Comparison of ENCODE assay signal across 24 cellular contexts in the genomic region with DNA sequence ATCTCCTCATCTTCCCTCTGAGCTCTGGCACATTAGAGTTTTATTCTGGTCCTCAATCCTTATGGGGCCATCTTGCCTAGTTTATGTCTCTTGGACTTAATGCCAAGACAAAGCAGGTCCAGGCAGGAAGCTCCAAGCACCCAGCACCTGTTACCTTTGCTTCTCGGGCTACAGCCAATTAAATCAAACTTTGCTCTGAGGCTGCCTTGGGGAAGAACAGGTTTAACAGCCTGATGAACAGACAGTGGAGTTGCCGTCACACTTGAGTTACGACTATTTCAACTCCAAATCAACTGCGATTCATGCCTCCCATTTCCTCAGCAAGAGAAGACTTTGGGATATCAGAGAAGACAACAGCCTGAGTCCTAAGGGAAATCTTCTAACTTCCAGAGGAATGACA.
DNase-seq lines count a peak whose midpoint lies in the region; ATAC-seq, FAIRE-seq and TF ChIP-seq lines count a peak whose summit lies in the region.
"Had no signal": no experiment of that assay in that cellular context is flagged by ENCODE, and none has a peak within 500 bp of the region (broad histone marks: within the 10 kb centered on the region; RNA-seq: fewer than 3 reads in every experiment).

No MANE protein-coding gene starts in this region.

- ATAC-seq in esophagus mucosa, result peak; percentile 94
- ATAC-seq in HG03175 (IDR thresholded peaks at IDR 0.05; ENCODE audit: unreplicated experiment), result no peak
- ATAC-seq: activated CD4-positive, alpha-beta T cell treated with anti-CD3 and anti-CD28 coated beads for 36 hours; activated T-cell treated with anti-CD3 and anti-CD28 coated beads, Interleukin-2, amount 50 U/mL, for 72 hours; stimulated activated naive B cell treated with anti-CD40 and anti-IgM and Interleukin-4, amounts not matched to agents 10 μg/mL and 1 μg/mL and 100 μg/mL, for 72 hours had no signal

- H2AFZ ChIP-seq in parathyroid adenoma, result no peak overlapping the region
- H2AFZ ChIP-seq: GM23248, PC-9 had no signal

- no peak overlapping the region for H3K4me3 ChIP-seq in parathyroid adenoma (ENCODE audit: low read depth, low read length)
- H3K4me3 ChIP-seq: GM23248, lung, PC-9 had no signal

- peaks cover 2% of the 10 kb centered on the region for H3K4me1 ChIP-seq in parathyroid adenoma

- no peak for TF ChIP-seq CTCF in parathyroid adenoma (IDR thresholded peaks at IDR 0.05)

- H3K79me2 ChIP-seq in parathyroid adenoma, result no peaks in the 10 kb centered on the region

- DNase-seq in ELF-1 (ENCODE audit: low read depth, low spot score) (peak; percentile 28), NCI-H2171 (lab: John Stamatoyannopoulos, UW) (peak; percentile 76), HTR-8/SVneo (ENCODE audit: insufficient read length, low spot score) (no peak), HCEC 1CT (no peak)
- DNase-seq: activated CD4-positive, alpha-beta T cell treated with anti-CD3 and anti-CD28 coated beads for 36 hours; activated naive CD4-positive, alpha-beta T cell treated with anti-CD3 and anti-CD28 coated beads for 36 hours; activated T-cell treated with anti-CD3 and anti-CD28 coated beads, Interleukin-2, amount 50 U/mL, for 72 hours; CD4-positive, alpha-beta memory T cell; erythroblast; foreskin melanocyte; GM23248; hippocampal formation; IMR-90; NCI-H1436; occipital lobe; PC-9; SHP77 treated with DMSO at 0.1 percent for 48 hours; stimulated activated CD4-positive, alpha-beta T cell treated with anti-CD3 and anti-CD28 coated beads, Interleukin-2, amount 100 ng/mL, for 48 hours; stimulated activated naive B cell treated with anti-CD40 and anti-IgM and Interleukin-4, amounts not matched to agents 10 μg/mL and 1 μg/mL and 100 μg/mL, for 72 hours; T-helper 1 cell had no signal

- no peaks in the 10 kb centered on the region for H3K9me3 ChIP-seq in parathyroid adenoma (ENCODE audit: control insufficient read depth, low read length)

- no peak overlapping the region for H3K9ac ChIP-seq in parathyroid adenoma
- H3K9ac ChIP-seq: GM23248 had no signal

- H3K4me2 ChIP-seq in parathyroid adenoma (ENCODE audit: low read length), result peak overlapping the region; percentile 2
- H3K4me2 ChIP-seq: PC-9 had no signal

- no peaks in the 10 kb centered on the region for H3K36me3 ChIP-seq in parathyroid adenoma (ENCODE audit: control insufficient read depth, insufficient read depth, low read length)

- no peaks in the 10 kb centered on the region for H3K27me3 ChIP-seq in parathyroid adenoma (ENCODE audit: control insufficient read depth, insufficient read depth, low read length)

- FAIRE-seq in HTR-8/SVneo (lab: Jason Lieb, UNC), result no peak

- no peak overlapping the region for H3K27ac ChIP-seq in parathyroid adenoma
- H3K27ac ChIP-seq: GM23248, PC-9 had no signal

Comparison
In these comparisons a context has a peak if more than half of its experiments do, and no peak if none do; other contexts are left out.
1. DNase-seq: peak in ELF-1 (single experiment) and NCI-H2171 (single experiment); none in HTR-8/SVneo (single experiment) and HCEC 1CT (single experiment).